22 cellular contexts compared by ENCODE assay signal in the genomic region with DNA sequence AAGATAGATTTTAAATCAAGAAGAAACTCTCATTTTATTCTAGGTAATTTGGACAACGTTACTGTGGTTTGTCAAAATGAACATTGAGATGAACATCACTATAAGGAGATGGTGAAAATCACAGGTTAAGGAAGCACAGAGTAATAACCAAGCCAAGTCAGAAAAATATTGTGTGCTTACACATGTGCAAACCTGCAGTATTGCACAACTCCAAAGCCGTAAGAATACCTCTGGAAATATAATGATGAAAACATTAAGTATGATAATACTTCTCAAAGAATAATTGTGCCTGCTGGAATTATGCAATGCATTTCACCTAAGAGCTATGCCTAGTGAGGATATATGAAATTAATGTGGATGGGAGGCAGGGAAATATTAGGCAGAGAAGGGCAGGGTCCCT. TPM values are rescaled to one million over a fixed set of nuclear protein-coding genes. Genes with fewer than 3 reads are reported as not detected.
"Had no signal": no experiment of that assay in that cellular context is flagged by ENCODE, and none has a peak within 500 bp of the region (broad histone marks: within the 10 kb centered on the region; RNA-seq: fewer than 3 reads in every experiment).

No MANE protein-coding gene starts in this region.

- H3K36me3 ChIP-seq: adrenal gland, MG63, Peyer's patch had no signal

- ATAC-seq: activated CD4-positive, CD25-positive, alpha-beta regulatory T cell treated with anti-CD3 and anti-CD28 coated beads, Interleukin-2, amount 50 U/mL, for 24 hours; activated CD8-positive, alpha-beta T cell treated with anti-CD3 and anti-CD28 coated beads for 36 hours had no signal

- H3K4me3 ChIP-seq: adrenal gland, MG63, Peyer's patch had no signal

- H3K4me1 ChIP-seq: adrenal gland, Peyer's patch had no signal

- H3K27me3 ChIP-seq: adrenal gland, MG63, Peyer's patch had no signal

- DNase-seq: activated CD4-positive, alpha-beta T cell treated with anti-CD3 and anti-CD28 coated beads for 4 hours; activated CD8-positive, alpha-beta memory T cell treated with anti-CD3 and anti-CD28 coated beads, Interleukin-2, amount 50 U/mL, for 4 hours; activated CD8-positive, alpha-beta T cell treated with anti-CD3 and anti-CD28 coated beads for 36 hours; activated naive CD4-positive, alpha-beta T cell treated with anti-CD3 and anti-CD28 coated beads, Interleukin-2, amount 50 U/mL, for 16 hours; activated naive CD8-positive, alpha-beta T cell treated with anti-CD3 and anti-CD28 coated beads, Interleukin-2, amount 10 ng/mL, durations not matched to agents 7 days and 5 days; activated T-cell treated with anti-CD3 and anti-CD28 coated beads, Interleukin-2, amount 50 U/mL, for 1 hour; adrenal gland; aorta; KG1; MG63; MV-4-11; NCI-H1092 treated with DMSO at 0.1 percent for 48 hours; NCI-H1417 treated with DMSO at 0.1 percent for 48 hours; NCI-H1694; NCI-H2029; NCI-H2107; NCI-H2171 treated with DMSO at 0.1 percent for 48 hours; NCI-H510A; Peyer's patch; SHP77 treated with DMSO at 0.1 percent for 48 hours had no signal

- H3K9me3 ChIP-seq: adrenal gland, MG63, Peyer's patch had no signal

- H3K27ac ChIP-seq: adrenal gland, Peyer's patch had no signal

RNA-seq across cellular contexts. Expression of gene GALNT5, which starts 21.1 kb away (rescaled TPM):
- total RNA-seq: activated CD8-positive, alpha-beta T cell treated with anti-CD3 and anti-CD28 coated beads for 36 hours; activated naive CD8-positive, alpha-beta T cell treated with anti-CD3 and anti-CD28 coated beads, Interleukin-2, amount 10 ng/mL, durations not matched to agents 7 days and 5 days; SK-MEL-5 had no signal
